14 cellular contexts compared by ENCODE assay signal in genomic region chr2:180655393-180655792, GRCh38.
"Had no signal": no experiment of that assay in that cellular context is flagged by ENCODE, and none has a peak within 500 bp of the region (broad histone marks: within the 10 kb centered on the region; RNA-seq: fewer than 3 reads in every experiment).

No MANE protein-coding gene starts in this region.

- H3K36me3 ChIP-seq: left ventricle myocardium inferior, ovary, uterus had no signal

- H3K9me3 ChIP-seq: left ventricle myocardium inferior, ovary, uterus had no signal

- ATAC-seq: stimulated activated naive CD8-positive, alpha-beta T cell treated with anti-CD3 and anti-CD28 coated beads, Interleukin-15, amount 100 ng/mL, for 72 hours; T-helper 17 cell had no signal

- H3K27ac ChIP-seq: left ventricle myocardium inferior, ovary, uterus had no signal

- H3K4me3 ChIP-seq: left ventricle myocardium inferior, ovary, uterus had no signal

- DNase-seq: activated B cell treated with CpG ODN at 0.5 μM for 24 hours; activated CD4-positive, alpha-beta T cell treated with anti-CD3 and anti-CD28 coated beads, Interleukin-2, amount 10 ng/mL, durations not matched to agents 7 days and 5 days; activated CD8-positive, alpha-beta memory T cell treated with anti-CD3 and anti-CD28 coated beads for 24 hours; activated naive CD4-positive, alpha-beta T cell treated with anti-CD3 and anti-CD28 coated beads for 36 hours; effector memory CD4-positive, alpha-beta T cell; left ventricle myocardium inferior; ovary; stimulated activated CD4-positive, alpha-beta T cell treated with anti-CD3 and anti-CD28 coated beads, Interleukin-15, amount 100 ng/mL, for 24 hours; stimulated activated CD4-positive, alpha-beta T cell treated with anti-CD3 and anti-CD28 coated beads, Interleukin-4, amount 100 ng/mL, for 24 hours; stimulated activated naive CD8-positive, alpha-beta T cell treated with anti-CD3 and anti-CD28 coated beads, Interleukin-15, amount 100 ng/mL, for 72 hours; T-helper 17 cell; uterus had no signal

- H3K27me3 ChIP-seq: ovary had no signal

- H3K4me1 ChIP-seq: left ventricle myocardium inferior, uterus had no signal

- H3K4me1 Mint-ChIP-seq: activated B cell treated with CpG ODN at 0.5 μM for 24 hours; activated CD4-positive, alpha-beta T cell treated with anti-CD3 and anti-CD28 coated beads, Interleukin-2, amount 10 ng/mL, durations not matched to agents 7 days and 5 days; central memory CD8-positive, alpha-beta T cell; stimulated activated naive CD8-positive, alpha-beta T cell treated with anti-CD3 and anti-CD28 coated beads, Interleukin-15, amount 100 ng/mL, for 72 hours had no signal

- H3K9me3 Mint-ChIP-seq: activated B cell treated with CpG ODN at 0.5 μM for 24 hours; activated CD4-positive, alpha-beta T cell treated with anti-CD3 and anti-CD28 coated beads, Interleukin-2, amount 10 ng/mL, durations not matched to agents 7 days and 5 days; activated naive CD4-positive, alpha-beta T cell treated with anti-CD3 and anti-CD28 coated beads for 36 hours; central memory CD8-positive, alpha-beta T cell; neural crest cell; stimulated activated naive CD8-positive, alpha-beta T cell treated with anti-CD3 and anti-CD28 coated beads, Interleukin-15, amount 100 ng/mL, for 72 hours had no signal

- H3K4me3 Mint-ChIP-seq: activated B cell treated with CpG ODN at 0.5 μM for 24 hours; activated CD4-positive, alpha-beta T cell treated with anti-CD3 and anti-CD28 coated beads, Interleukin-2, amount 10 ng/mL, durations not matched to agents 7 days and 5 days; activated naive CD4-positive, alpha-beta T cell treated with anti-CD3 and anti-CD28 coated beads for 36 hours; central memory CD8-positive, alpha-beta T cell; neural crest cell; stimulated activated naive CD8-positive, alpha-beta T cell treated with anti-CD3 and anti-CD28 coated beads, Interleukin-15, amount 100 ng/mL, for 72 hours; T-helper 17 cell had no signal

- H3K27ac Mint-ChIP-seq: activated B cell treated with CpG ODN at 0.5 μM for 24 hours; activated CD4-positive, alpha-beta T cell treated with anti-CD3 and anti-CD28 coated beads, Interleukin-2, amount 10 ng/mL, durations not matched to agents 7 days and 5 days; activated naive CD4-positive, alpha-beta T cell treated with anti-CD3 and anti-CD28 coated beads for 36 hours; stimulated activated naive CD8-positive, alpha-beta T cell treated with anti-CD3 and anti-CD28 coated beads, Interleukin-15, amount 100 ng/mL, for 72 hours; T-helper 17 cell had no signal
